10 cellular contexts compared by ENCODE assay signal in genomic region chr6:52337633-52338290, GRCh38. TPM values are rescaled to one million over a fixed set of nuclear protein-coding genes. Genes with fewer than 3 reads are reported as not detected.
A peak's percentile ranks its signal among the peaks of the same experiment; 100 is the strongest.
DNase-seq lines count a peak whose midpoint lies in the region; ATAC-seq, FAIRE-seq and TF ChIP-seq lines count a peak whose summit lies in the region.
"Had no signal": no experiment of that assay in that cellular context is flagged by ENCODE, and none has a peak within 500 bp of the region (broad histone marks: within the 10 kb centered on the region; RNA-seq: fewer than 3 reads in every experiment).

No MANE protein-coding gene starts in this region.

- no peak for TF ChIP-seq CTCF in endothelial cell of umbilical vein (IDR thresholded peaks at IDR 0.05; ENCODE audit: extremely low read depth in 1 of 2, insufficient read depth in 1 of 2, low read depth in 1 of 2, low read length in 2 of 2)
- TF ChIP-seq CTCF in HFFc6 (IDR thresholded peaks at IDR 0.05) = no peak

- peak overlapping the region; percentile 5 for H2AFZ ChIP-seq in endothelial cell of umbilical vein (ENCODE audit: low read depth, low read length)

- no peak for DNase-seq in endothelial cell of umbilical vein (ENCODE audit: low read depth, low spot score)
- DNase-seq in NCI-H524 treated with DMSO at 0.1 percent for 48 hours (lab: John Stamatoyannopoulos, UW) = no peak
- no peak for DNase-seq in NCI-H1105 treated with DMSO at 0.1 percent for 48 hours (lab: John Stamatoyannopoulos, UW)
- DNase-seq in HFFc6 = no peak
- DNase-seq: NCI-H1436 treated with DMSO at 0.1 percent for 48 hours had no signal

- H3K79me2 ChIP-seq in endothelial cell of umbilical vein (ENCODE audit: control insufficient read depth, insufficient read depth, low read length) = no peaks in the 10 kb centered on the region

- H3K27ac ChIP-seq in endothelial cell of umbilical vein (ENCODE audit: insufficient read depth, low read depth, low read length) = no peak overlapping the region

- CTCF ChIA-PET in endothelial cell of umbilical vein (lab: Charles Lee) = interaction anchor here (0.7 to 1.1 kb wide), 2 partner anchors 15 to 26 kb away, joined by 3 read pairs; no protein-coding TSS in a partner anchor

- H3K27me3 ChIP-seq in endothelial cell of umbilical vein (ENCODE audit: control insufficient read depth in 2 of 2, insufficient read depth in 2 of 2, low read length in 2 of 2) = peaks cover 2% of the 10 kb centered on the region in 2 experiments

- H3K9me1 ChIP-seq in endothelial cell of umbilical vein (replicated peaks; ENCODE audit: control insufficient read depth, extremely low read depth, insufficient read depth, low read length) = no peaks in the 10 kb centered on the region

- no peaks in the 10 kb centered on the region for H3K36me3 ChIP-seq in endothelial cell of umbilical vein (ENCODE audit: control insufficient read depth in 2 of 2, extremely low read depth in 1 of 2, insufficient read depth in 2 of 2, low read length in 2 of 2)

- peaks cover 9% of the 10 kb centered on the region for H3K27me3 Mint-ChIP-seq in HFFc6 (ENCODE audit: insufficient read depth)
- no peaks in the 10 kb centered on the region for H3K27me3 Mint-ChIP-seq in stimulated activated memory B cell treated with anti-CD40 and anti-IgM and Interleukin-4, amounts not matched to agents 10 μg/mL and 1 μg/mL and 100 μg/mL, for 72 hours

- no peaks in the 10 kb centered on the region for H3K36me3 Mint-ChIP-seq in HFFc6 (ENCODE audit: low read depth)
- no peaks in the 10 kb centered on the region for H3K36me3 Mint-ChIP-seq in stimulated activated memory B cell treated with anti-CD40 and anti-IgM and Interleukin-4, amounts not matched to agents 10 μg/mL and 1 μg/mL and 100 μg/mL, for 72 hours

- H3K4me2 ChIP-seq in endothelial cell of umbilical vein (ENCODE audit: insufficient read depth, low read length) = no peak overlapping the region

- no peaks in the 10 kb centered on the region for H4K20me1 ChIP-seq in endothelial cell of umbilical vein (replicated peaks; ENCODE audit: control insufficient read depth, extremely low read depth, insufficient read depth, low read length)

- POLR2A ChIA-PET in endothelial cell of umbilical vein (lab: Charles Lee) = no interaction called here

- H3K4me1 ChIP-seq in endothelial cell of umbilical vein (ENCODE audit: control insufficient read depth, extremely low read depth, insufficient read depth, low read length) = no peaks in the 10 kb centered on the region

- BruUV-seq in endothelial cell of umbilical vein (replicated peaks; lab: Mats Ljungman, UMichigan) = no TSS peak

- H3K4me1 Mint-ChIP-seq in HFFc6 (ENCODE audit: low read depth) = peaks cover 38% of the 10 kb centered on the region
- peaks cover 26% of the 10 kb centered on the region for H3K4me1 Mint-ChIP-seq in stimulated activated memory B cell treated with anti-CD40 and anti-IgM and Interleukin-4, amounts not matched to agents 10 μg/mL and 1 μg/mL and 100 μg/mL, for 72 hours

- no peak overlapping the region for H3K9ac ChIP-seq in endothelial cell of umbilical vein (replicated peaks; ENCODE audit: extremely low read depth, insufficient read depth, low read length)

- H3K4me3 Mint-ChIP-seq in HFFc6 = no peak overlapping the region
- H3K4me3 Mint-ChIP-seq in stimulated activated memory B cell treated with anti-CD40 and anti-IgM and Interleukin-4, amounts not matched to agents 10 μg/mL and 1 μg/mL and 100 μg/mL, for 72 hours = no peak overlapping the region

- ATAC-seq in GM18498 (IDR thresholded peaks at IDR 0.05; ENCODE audit: unreplicated experiment) (peak; percentile 87), GM21390 (IDR thresholded peaks at IDR 0.05; ENCODE audit: unreplicated experiment) (peak; percentile 76), HG03565 (IDR thresholded peaks at IDR 0.05; ENCODE audit: unreplicated experiment) (peak; percentile 68)
- no peak for ATAC-seq in stimulated activated memory B cell treated with anti-CD40 and anti-IgM and Interleukin-4, amounts not matched to agents 10 μg/mL and 1 μg/mL and 100 μg/mL, for 72 hours
- ATAC-seq: Right ventricle myocardium inferior had no signal

- H3K4me3 ChIP-seq in endothelial cell of umbilical vein (replicated peaks in 1 of 3; ENCODE audit: insufficient read depth in 1 of 3, low read depth in 1 of 3, low read length in 3 of 3) = no peak overlapping the region

- no peak overlapping the region for H3K27ac Mint-ChIP-seq in HFFc6
- no peak overlapping the region for H3K27ac Mint-ChIP-seq in stimulated activated memory B cell treated with anti-CD40 and anti-IgM and Interleukin-4, amounts not matched to agents 10 μg/mL and 1 μg/mL and 100 μg/mL, for 72 hours

- no peak for TF ChIP-seq POLR2A in endothelial cell of umbilical vein (IDR thresholded peaks at IDR 0.05; ENCODE audit: low read depth, low read length)

- intact Hi-C loops in endothelial cell of umbilical vein (cut with micrococcal nuclease) = no loop called here

- dilution Hi-C loops in endothelial cell of umbilical vein (cut with MboI; ENCODE audit: extremely low pct_ligation_motif_present, low sequenced_read_pairs) = no loop called here

- peak; percentile 77 for FAIRE-seq in endothelial cell of umbilical vein (lab: Jason Lieb, UNC)

- no peaks in the 10 kb centered on the region for H3K9me3 ChIP-seq in endothelial cell of umbilical vein (replicated peaks; ENCODE audit: control insufficient read depth, insufficient read depth, low read length)

- no peaks in the 10 kb centered on the region for H3K9me3 Mint-ChIP-seq in HFFc6
- H3K9me3 Mint-ChIP-seq in stimulated activated memory B cell treated with anti-CD40 and anti-IgM and Interleukin-4, amounts not matched to agents 10 μg/mL and 1 μg/mL and 100 μg/mL, for 72 hours = no peaks in the 10 kb centered on the region

TF ChIP-seq in endothelial cell of umbilical vein, 7 proteins besides CTCF, POLR2A, EP300 and RAD21:
- TF ChIP-seq MYC (IDR thresholded peaks at IDR 0.05; ENCODE audit: low read depth, low read length) = no peak
- no peak for TF ChIP-seq JUN (IDR thresholded peaks at IDR 0.05; ENCODE audit: borderline replicate concordance, insufficient read depth, insufficient read length, low read depth)
- no peak for TF ChIP-seq EZH2 (IDR thresholded peaks at IDR 0.05; ENCODE audit: borderline replicate concordance, low read depth, low read length, severe bottlenecking)
- TF ChIP-seq FOS (IDR thresholded peaks at IDR 0.05; ENCODE audit: borderline replicate concordance, insufficient read depth, low read length) = peak; percentile 23
- TF ChIP-seq MAX (IDR thresholded peaks at IDR 0.05; ENCODE audit: insufficient read depth, insufficient read length) = no peak
TF ChIP-seq in endothelial cell of umbilical vein: peak in this region for 1.

RNA-seq across cellular contexts. Expression of gene PAQR8, which starts 24.2 kb away (rescaled TPM):
- total RNA-seq in endothelial cell of umbilical vein = 6.0 TPM in 2 replicates
- 4.3 TPM in 2 replicates for polyA plus RNA-seq in endothelial cell of umbilical vein
- 2.6 and 3.1 TPM in 2 replicates for polyA plus RNA-seq in endothelial cell of umbilical vein (2011; cell fraction: cytosol; rRNA removed)
- 1.3 and 1.5 TPM in 2 replicates for polyA plus RNA-seq in endothelial cell of umbilical vein (2011; cell fraction: nucleus; rRNA removed)
- polyA plus RNA-seq in endothelial cell of umbilical vein (2012) = 3.8 and 5.2 TPM in 2 replicates
- 9.5 and 11.6 TPM in 2 replicates for polyA minus RNA-seq in endothelial cell of umbilical vein
- 0.20 TPM for polyA minus RNA-seq in endothelial cell of umbilical vein (2011; cell fraction: cytosol; rRNA and poly(A)+ RNA removed)
- polyA minus RNA-seq in endothelial cell of umbilical vein (2011; cell fraction: nucleus; rRNA and poly(A)+ RNA removed) = 1.8 and 1.9 TPM in 2 replicates
- 1 to 10 TPM; 2.8 to 3.8 (median 3.1) TPM for total RNA-seq in HFFc6 (2021; fragmentation: NEBNext Ultra II Directional; extraction: Animal tissue kit (Norgen Biotek cat#: 25700))

RNA-seq across cellular contexts. Expression of gene MCM3, which starts 53.2 kb away (rescaled TPM):
- 80.6 and 81.6 TPM in 2 replicates for total RNA-seq in endothelial cell of umbilical vein
- polyA plus RNA-seq in endothelial cell of umbilical vein = 50.3 and 57.2 TPM in 2 replicates
- polyA plus RNA-seq in endothelial cell of umbilical vein (2011; cell fraction: cytosol; rRNA removed) = 71.6 and 88.5 TPM in 2 replicates
- polyA plus RNA-seq in endothelial cell of umbilical vein (2011; cell fraction: nucleus; rRNA removed) = 107 and 153 TPM in 2 replicates
- polyA plus RNA-seq in endothelial cell of umbilical vein (2012) = 35.7 and 56.3 TPM in 2 replicates
- polyA minus RNA-seq in endothelial cell of umbilical vein = 99.5 and 110 TPM in 2 replicates
- 113 TPM for polyA minus RNA-seq in endothelial cell of umbilical vein (2011; cell fraction: cytosol; rRNA and poly(A)+ RNA removed)
- polyA minus RNA-seq in endothelial cell of umbilical vein (2011; cell fraction: nucleus; rRNA and poly(A)+ RNA removed) = 37.7 and 72.2 TPM in 2 replicates
- 10 to 100 TPM; 32.5 to 57.6 (median 54.5) TPM for total RNA-seq in HFFc6 (2021; fragmentation: NEBNext Ultra II Directional; extraction: Animal tissue kit (Norgen Biotek cat#: 25700))
